9 cellular contexts compared by ENCODE assay signal in genomic region chr1:100075773-100076172, GRCh38. TPM values are rescaled to one million over a fixed set of nuclear protein-coding genes. Genes with fewer than 3 reads are reported as not detected.
DNase-seq lines count a peak whose midpoint lies in the region; ATAC-seq, FAIRE-seq and TF ChIP-seq lines count a peak whose summit lies in the region.
"Had no signal": no experiment of that assay in that cellular context is flagged by ENCODE, and none has a peak within 500 bp of the region (broad histone marks: within the 10 kb centered on the region; RNA-seq: fewer than 3 reads in every experiment).

No MANE protein-coding gene starts in this region.

- CTCF ChIA-PET in CD4-positive, alpha-beta memory T cell (lab: Charles Lee; ENCODE audit: partially characterized antibody) = no interaction called here
- CTCF ChIA-PET in WTC11 (lab: Charles Lee) = no interaction called here

- POLR2A ChIA-PET in CD4-positive, alpha-beta memory T cell (lab: Charles Lee; ENCODE audit: partially characterized antibody) = no interaction called here
- POLR2A ChIA-PET in WTC11 (lab: Charles Lee) = no interaction called here

- no peaks in the 10 kb centered on the region for H3K27me3 ChIP-seq in CD4-positive, alpha-beta memory T cell (ENCODE audit: insufficient read depth, low read length)
- no peaks in the 10 kb centered on the region for H3K27me3 ChIP-seq in upper lobe of right lung

- H3K27me3 Mint-ChIP-seq in CD4-positive, alpha-beta memory T cell = no peaks in the 10 kb centered on the region
- no peaks in the 10 kb centered on the region for H3K27me3 Mint-ChIP-seq in WTC11 (ENCODE audit: low read depth)

- peak overlapping the region in 4 of 7 donors; percentile 25 to 75 (median 62) for H3K27ac Mint-ChIP-seq in CD4-positive, alpha-beta memory T cell
- H3K27ac Mint-ChIP-seq in WTC11 = peak overlapping the region; percentile 71

- no peak overlapping the region for H3K27ac ChIP-seq in CD4-positive, alpha-beta memory T cell (ENCODE audit: low read depth, low read length)
- no peak overlapping the region for H3K27ac ChIP-seq in upper lobe of right lung

- no peaks in the 10 kb centered on the region for H3K9me3 Mint-ChIP-seq in CD4-positive, alpha-beta memory T cell
- no peaks in the 10 kb centered on the region for H3K9me3 Mint-ChIP-seq in WTC11

- TF ChIP-seq CTCF in WTC11 (IDR thresholded peaks at IDR 0.05) (no peak), foreskin fibroblast (IDR thresholded peaks at IDR 0.05; ENCODE audit: low read depth, low read length) (no peak), upper lobe of right lung (IDR thresholded peaks at IDR 0.05) (no peak)

- ATAC-seq in HG02943 (IDR thresholded peaks at IDR 0.05; ENCODE audit: low read depth, unreplicated experiment) = peak; percentile 40
- no peak for ATAC-seq in WTC11
- no peak for ATAC-seq in upper lobe of right lung

- peaks cover 59% of the 10 kb centered on the region for H3K36me3 ChIP-seq in CD4-positive, alpha-beta memory T cell (ENCODE audit: insufficient read depth, low read length)
- peaks cover 82% of the 10 kb centered on the region for H3K36me3 ChIP-seq in upper lobe of right lung

- FAIRE-seq in GM19239 (lab: Jason Lieb, UNC) = peak; percentile 86

- H3K36me3 Mint-ChIP-seq in CD4-positive, alpha-beta memory T cell = peaks cover 42 to 85% of the 10 kb centered on the region in 2 donors
- H3K36me3 Mint-ChIP-seq in WTC11 = peaks cover 50% of the 10 kb centered on the region

- no peaks in the 10 kb centered on the region for H3K4me1 ChIP-seq in CD4-positive, alpha-beta memory T cell (ENCODE audit: insufficient read depth, low read length)
- no peaks in the 10 kb centered on the region for H3K4me1 ChIP-seq in upper lobe of right lung

- intact Hi-C loops in CD4-positive, alpha-beta memory T cell (cut with micrococcal nuclease) = no loop called here
- intact Hi-C loops in upper lobe of right lung (cut with DNase I) = no loop called here

- H3K9me3 ChIP-seq in CD4-positive, alpha-beta memory T cell (ENCODE audit: control insufficient read depth in 1 of 2, low read length in 2 of 2) = no peaks in the 10 kb centered on the region
- no peaks in the 10 kb centered on the region for H3K9me3 ChIP-seq in upper lobe of right lung

- H3K4me3 Mint-ChIP-seq in CD4-positive, alpha-beta memory T cell = no peak overlapping the region
- no peak overlapping the region for H3K4me3 Mint-ChIP-seq in WTC11

- no peak for DNase-seq in CD4-positive, alpha-beta memory T cell
- DNase-seq in GM19239 (ENCODE audit: insufficient read length, low spot score) = peak; percentile 9
- DNase-seq in WTC11 (ENCODE audit: low spot score) = no peak
- no peak for DNase-seq in SW 1271 (lab: John Stamatoyannopoulos, UW)
- DNase-seq in foreskin fibroblast = no peak
- no peak for DNase-seq in upper lobe of right lung
- DNase-seq in NCI-H748 (lab: John Stamatoyannopoulos, UW; ENCODE audit: unreplicated experiment) = no peak
- DNase-seq: C1 segment of cervical spinal cord had no signal

- H3K4me3 ChIP-seq in CD4-positive, alpha-beta memory T cell (ENCODE audit: low read length in 2 of 2) = no peak overlapping the region
- H3K4me3 ChIP-seq in foreskin fibroblast (ENCODE audit: low read depth in 1 of 2, low read length in 2 of 2) (no peak overlapping the region), upper lobe of right lung (no peak overlapping the region)

- peaks cover 0 to 8% (median 3%) of the 10 kb centered on the region in 4 donors for H3K4me1 Mint-ChIP-seq in CD4-positive, alpha-beta memory T cell
- peaks cover 12% of the 10 kb centered on the region for H3K4me1 Mint-ChIP-seq in WTC11

TF ChIP-seq in WTC11, 78 proteins besides CTCF, POLR2A, EP300 and RAD21 (continues in another document):
- TF ChIP-seq JUN (CRISPR knock-in tag; IDR thresholded peaks at IDR 0.05) = no peak
- TF ChIP-seq HMGXB4 (CRISPR knock-in tag; IDR thresholded peaks at IDR 0.05) = no peak
- TF ChIP-seq ZBTB21 (CRISPR knock-in tag; IDR thresholded peaks at IDR 0.05; ENCODE audit: borderline replicate concordance) = no peak
- no peak for TF ChIP-seq ATF1 (CRISPR knock-in tag; IDR thresholded peaks at IDR 0.05)
- no peak for TF ChIP-seq NR3C1 (CRISPR knock-in tag; conservative IDR thresholded peaks at IDR 0.05; ENCODE audit: low read depth)
- TF ChIP-seq CREM (CRISPR knock-in tag; IDR thresholded peaks at IDR 0.05) = no peak
- no peak for TF ChIP-seq AR (CRISPR knock-in tag; IDR thresholded peaks at IDR 0.05)
- no peak for TF ChIP-seq SOX15 (CRISPR knock-in tag; IDR thresholded peaks at IDR 0.05)
- TF ChIP-seq EMX1 (CRISPR knock-in tag; IDR thresholded peaks at IDR 0.05) = no peak
- no peak for TF ChIP-seq E2F5 (CRISPR knock-in tag; IDR thresholded peaks at IDR 0.05)
- TF ChIP-seq USF2 (CRISPR knock-in tag; IDR thresholded peaks at IDR 0.05) = no peak
- no peak for TF ChIP-seq ZSCAN18 (CRISPR knock-in tag; IDR thresholded peaks at IDR 0.05)

RNA-seq across cellular contexts. Expression of gene SASS6, which starts 57.0 kb away (rescaled TPM):
- total RNA-seq in CD4-positive, alpha-beta memory T cell = 1 to 10 TPM; 5.6 to 5.8 TPM
- 1 to 10 TPM; 1.5 to 2.4 TPM for polyA plus RNA-seq in CD4-positive, alpha-beta memory T cell
- total RNA-seq in WTC11 (2021) = 13.0 to 13.6 TPM (median 13.6 TPM) in 3 replicates
- 2.4 TPM for total RNA-seq in upper lobe of right lung

RNA-seq across cellular contexts. Expression of gene TRMT13, which starts 57.2 kb away (rescaled TPM):
- 10 to 100 TPM; 45.8 to 45.9 TPM for total RNA-seq in CD4-positive, alpha-beta memory T cell
- polyA plus RNA-seq in CD4-positive, alpha-beta memory T cell = 10 to 100 TPM; 12.5 to 12.8 TPM
- total RNA-seq in WTC11 (2021) (10.7 to 12.8 TPM (median 12.7 TPM) in 3 replicates), upper lobe of right lung (12.4 TPM)
